In the genomic region with DNA sequence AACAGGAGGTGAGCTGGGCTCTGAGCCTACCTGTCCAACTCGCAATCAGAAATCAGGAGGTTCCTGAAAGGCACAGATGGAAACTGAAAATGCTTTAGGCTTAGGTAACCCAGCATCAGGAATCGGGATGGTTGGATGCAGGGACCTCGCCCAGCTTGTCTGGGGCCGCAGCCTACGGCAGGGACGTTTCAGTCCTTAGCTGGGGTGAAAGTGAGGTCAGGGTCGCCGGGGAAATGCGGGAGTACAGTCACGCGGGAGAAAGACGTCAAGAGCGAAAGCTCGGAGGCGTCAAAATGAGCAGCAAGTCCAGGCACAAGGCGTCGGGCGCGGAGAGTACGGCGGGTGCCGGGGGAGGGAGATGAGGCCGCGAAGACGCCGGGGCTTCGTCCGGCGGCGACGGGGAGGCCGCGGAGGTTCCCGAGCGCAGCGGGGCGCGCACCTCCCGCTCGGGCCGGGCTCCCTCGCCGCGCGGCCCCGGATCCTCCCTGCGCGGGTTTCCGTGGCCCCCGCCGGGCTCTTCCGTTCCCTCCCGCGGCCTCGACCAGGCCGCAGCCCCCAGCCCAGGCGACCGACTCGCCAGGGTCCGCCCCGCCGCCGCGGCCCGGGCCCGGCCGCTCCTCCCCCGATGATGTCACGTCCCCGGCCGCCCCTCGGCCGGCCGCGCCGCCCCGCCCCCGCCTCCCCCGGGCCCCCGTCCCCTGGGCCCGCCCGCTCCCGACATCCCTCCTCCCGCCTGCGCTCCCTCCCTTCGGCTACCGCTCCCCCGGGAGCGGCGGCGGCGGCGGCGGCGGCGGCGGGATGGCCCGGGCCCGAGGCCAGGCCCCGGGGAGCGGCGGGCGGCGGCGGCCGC, we compare ENCODE assay signal across 8 cellular contexts. TPM values are rescaled to one million over a fixed set of nuclear protein-coding genes. Genes with fewer than 3 reads are reported as not detected.
DNase-seq lines count a peak whose midpoint lies in the region; ATAC-seq and TF ChIP-seq lines count a peak whose summit lies in the region.

A gene with protein sequence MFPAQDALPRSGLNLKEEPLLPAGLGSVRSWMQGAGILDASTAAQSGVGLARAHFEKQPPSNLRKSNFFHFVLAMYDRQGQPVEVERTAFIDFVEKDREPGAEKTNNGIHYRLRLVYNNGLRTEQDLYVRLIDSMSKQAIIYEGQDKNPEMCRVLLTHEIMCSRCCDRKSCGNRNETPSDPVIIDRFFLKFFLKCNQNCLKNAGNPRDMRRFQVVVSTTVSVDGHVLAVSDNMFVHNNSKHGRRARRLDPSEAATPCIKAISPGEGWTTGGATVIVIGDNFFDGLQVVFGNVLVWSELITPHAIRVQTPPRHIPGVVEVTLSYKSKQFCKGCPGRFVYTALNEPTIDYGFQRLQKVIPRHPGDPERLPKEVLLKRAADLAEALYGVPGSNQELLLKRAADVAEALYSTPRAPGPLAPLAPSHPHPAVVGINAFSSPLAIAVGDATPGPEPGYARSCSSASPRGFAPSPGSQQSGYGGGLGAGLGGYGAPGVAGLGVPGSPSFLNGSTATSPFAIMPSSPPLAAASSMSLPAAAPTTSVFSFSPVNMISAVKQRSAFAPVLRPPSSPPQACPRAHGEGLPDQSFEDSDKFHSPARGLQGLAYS (plus strand): TSS at position 745 of the 850 bp plus-strand sequence. CDS start 866 bp downstream, outside the sequence.

- H3K9ac ChIP-seq in duodenal mucosa (ENCODE audit: low read depth in 1 of 2, low read length in 2 of 2) (no peak within 1 kb of the TSS), subcutaneous abdominal adipose tissue (ENCODE audit: low read length in 5 of 5) (peak within 1 kb of the TSS in 4 of 5 donors; percentile 26 to 63 (median 49))

- H3K4me3 ChIP-seq in duodenal mucosa (ENCODE audit: low read depth in 1 of 2, low read length in 2 of 2) (peak within 1 kb of the TSS; percentile 50 to 73), subcutaneous abdominal adipose tissue (ENCODE audit: low read depth in 1 of 5, low read length in 5 of 5) (peak within 1 kb of the TSS; percentile 46 to 64 (median 57))

- ATAC-seq in HG02623 (IDR thresholded peaks at IDR 0.05; ENCODE audit: unreplicated experiment): no peak

- H3K36me3 Mint-ChIP-seq in HFFc6 (ENCODE audit: low read depth): peaks cover 5% of the 10 kb centered on the region

- H3K27me3 Mint-ChIP-seq in HFFc6 (ENCODE audit: insufficient read depth): peaks cover 47% of the 10 kb centered on the region

- H3K4me1 ChIP-seq in duodenal mucosa (ENCODE audit: control insufficient read depth in 1 of 2, insufficient read depth in 2 of 2, low read length in 2 of 2) (peaks cover 3 to 6% of the 10 kb centered on the region in 2 donors), subcutaneous abdominal adipose tissue (ENCODE audit: control insufficient read depth in 5 of 5, insufficient read depth in 5 of 5, low read length in 5 of 5) (peaks cover 0 to 19% (median 8%) of the 10 kb centered on the region in 5 donors)

- DNase-seq in Ammon's horn (ENCODE audit: low spot score) (peak; percentile 47), HFFc6 (no peak), medulla oblongata (ENCODE audit: extremely low spot score) (peak; percentile 30), NCI-H1694 (lab: John Stamatoyannopoulos, UW) (no peak)

- TF ChIP-seq CTCF in HFFc6 (IDR thresholded peaks at IDR 0.05) (no peak), VCaP (conservative IDR thresholded peaks at IDR 0.05) (no peak)

- H3K9me3 Mint-ChIP-seq in HFFc6: no peaks in the 10 kb centered on the region

- H3K4me3 Mint-ChIP-seq in HFFc6: peak within 1 kb of the TSS; percentile 90

- peaks cover 8% of the 10 kb centered on the region for H3K4me1 Mint-ChIP-seq in HFFc6 (ENCODE audit: low read depth)

- H3K27ac ChIP-seq in VCaP (peak within 1 kb of the TSS; percentile 62), duodenal mucosa (ENCODE audit: low read depth, low read length) (peak within 1 kb of the TSS; percentile 10), subcutaneous abdominal adipose tissue (ENCODE audit: low read depth, low read length) (peak within 1 kb of the TSS; percentile 10)

- H3K36me3 ChIP-seq in duodenal mucosa (ENCODE audit: control insufficient read depth in 1 of 2, insufficient read depth in 2 of 2, low read length in 2 of 2) (no peaks in the 10 kb centered on the region), subcutaneous abdominal adipose tissue (ENCODE audit: control insufficient read depth in 5 of 5, insufficient read depth in 5 of 5, low read length in 5 of 5) (no peaks in the 10 kb centered on the region)

- no peaks in the 10 kb centered on the region for H3K9me3 ChIP-seq in duodenal mucosa (ENCODE audit: control insufficient read depth in 1 of 2, low read length in 2 of 2)
- no peaks in the 10 kb centered on the region for H3K9me3 ChIP-seq in subcutaneous abdominal adipose tissue (ENCODE audit: control insufficient read depth in 5 of 5, low read length in 5 of 5)

- H3K27me3 ChIP-seq in duodenal mucosa (ENCODE audit: control insufficient read depth in 1 of 2, insufficient read depth in 2 of 2, low read length in 2 of 2): peaks cover 26 to 49% of the 10 kb centered on the region in 2 donors
- H3K27me3 ChIP-seq in subcutaneous abdominal adipose tissue (ENCODE audit: control insufficient read depth in 5 of 5, insufficient read depth in 4 of 5, low read length in 5 of 5): peaks cover 22 to 42% (median 37%) of the 10 kb centered on the region in 5 donors

- H3K27ac Mint-ChIP-seq in HFFc6: no peak within 1 kb of the TSS

RNA-seq across cellular contexts. Expression of the gene that starts here (rescaled TPM):
- under 1 TPM in 3 of 6 experiments, not detected in 3; 0.14 to 0.48 (median 0.46) TPM for total RNA-seq in HFFc6 (2021; fragmentation: NEBNext Ultra II Directional; extraction: Animal tissue kit (Norgen Biotek cat#: 25700))

Comparison
In these comparisons a context has a peak if more than half of its experiments do, and no peak if none do; other contexts are left out.
1. DNase-seq: peak in Ammon's horn (single experiment) and medulla oblongata (single experiment); none in HFFc6 (single experiment) and NCI-H1694 (single experiment).
2. H3K27ac ChIP-seq: peak in every context shown above with its lines; median percentile 62 in VCaP; 10 in duodenal mucosa; 10 in subcutaneous abdominal adipose tissue.
3. H3K9ac ChIP-seq: peak in subcutaneous abdominal adipose tissue (4 of 5); none in duodenal mucosa (0 of 2).